ENCODE assay signal across 8 cellular contexts in genomic region chr1:234978397-234979291, GRCh38.
DNase-seq lines count a peak whose midpoint lies in the region; ATAC-seq, FAIRE-seq and TF ChIP-seq lines count a peak whose summit lies in the region.

No MANE protein-coding gene starts in this region.

- no peak overlapping the region for H3K23ac ChIP-seq in mesendoderm (ENCODE audit: low read length)

- peaks cover 86% of the 10 kb centered on the region for H3K4me1 ChIP-seq in SJSA1 (replicated peaks)
- H3K4me1 ChIP-seq in K562 (replicated peaks in 1 of 2; ENCODE audit: control insufficient read depth in 2 of 2, insufficient read depth in 2 of 2, low read length in 2 of 2) = peaks cover 49 to 85% of the 10 kb centered on the region in 2 experiments
- H3K4me1 ChIP-seq in mesendoderm (ENCODE audit: control insufficient read depth, low read depth, low read length) = peaks cover 11% of the 10 kb centered on the region

- TF ChIP-seq CTCF in K562 (IDR thresholded peaks at IDR 0.05 in 2 of 3, conservative IDR thresholded peaks at IDR 0.05 in 1 of 3; ENCODE audit: insufficient read depth in 2 of 3, low read depth in 1 of 3, low read length in 3 of 3) = peak in 2 of 3 experiments; percentile 10 to 41; a peak in 3 of 6 replicates

- H3K9me3 ChIP-seq in SJSA1 (replicated peaks) (no peaks in the 10 kb centered on the region), K562 (replicated peaks; ENCODE audit: control insufficient read depth, insufficient read depth, low read depth, low read length) (no peaks in the 10 kb centered on the region)

- in situ Hi-C loops in K562 (cut with MboI) = no loop called here

- 0 out of 2 replicates have a peak overlapping the region, but pooled peaks have one; percentile 6 for H3K4me2 ChIP-seq in K562 (ENCODE audit: insufficient read depth, low read length)
- H3K4me2 ChIP-seq in mesendoderm (ENCODE audit: low read length) = no peak overlapping the region

- peak; percentile 81 for TF ChIP-seq EP300 in K562 (IDR thresholded peaks at IDR 0.05; ENCODE audit: low read length)

- no peak overlapping the region for H3K4ac ChIP-seq in mesendoderm (ENCODE audit: low read depth, low read length)

- peak; percentile 81 for DNase-seq in DMS 273 (lab: John Stamatoyannopoulos, UW; ENCODE audit: unreplicated experiment)
- peak in 1 of 2 experiments; percentile 70 for DNase-seq in SJSA1 (ENCODE audit: low read depth in 1 of 2, low spot score in 2 of 2)
- peak; percentile 60 to 84 (median 78) for DNase-seq in K562 (ENCODE audit: extremely low read depth in 1 of 4, low spot score in 3 of 4)
- peak; percentile 67 for DNase-seq in left kidney (ENCODE audit: low read depth, low spot score)
- DNase-seq in stimulated activated CD4-positive, alpha-beta T cell treated with anti-CD3 and anti-CD28 coated beads, TNF-alpha, amount 100 ng/mL, for 24 hours (ENCODE audit: low read depth in 3 of 3) = peak in 2 of 3 experiments; percentile 34 to 41
- no peak for DNase-seq in mesendoderm

- H4K20me1 ChIP-seq in K562 (replicated peaks; ENCODE audit: control insufficient read depth, insufficient read depth, low read length) = no peaks in the 10 kb centered on the region

- H3K4me3 ChIP-seq in SJSA1 = no peak overlapping the region
- H3K4me3 ChIP-seq in K562 = no peak overlapping the region
- no peak overlapping the region for H3K4me3 ChIP-seq in mesendoderm (ENCODE audit: low read length)

- H2AFZ ChIP-seq in K562 (ENCODE audit: low read depth, low read length) = no peak overlapping the region

- H4K8ac ChIP-seq in mesendoderm (ENCODE audit: low read depth, low read length) = no peak overlapping the region

- no TSS peak for BruUV-seq in K562 (replicated peaks; lab: Mats Ljungman, UMichigan)

- TF ChIP-seq RAD21 in K562 (CRISPR knock-in tag; conservative IDR thresholded peaks at IDR 0.05 in 1 of 2, IDR thresholded peaks at IDR 0.05 in 1 of 2) = peak; percentile 39 to 57

- H3K27me3 ChIP-seq in SJSA1 (replicated peaks) = no peaks in the 10 kb centered on the region
- no peaks in the 10 kb centered on the region for H3K27me3 ChIP-seq in K562 (ENCODE audit: control insufficient read depth in 2 of 2, insufficient read depth in 2 of 2, low read length in 2 of 2)
- no peaks in the 10 kb centered on the region for H3K27me3 ChIP-seq in mesendoderm (ENCODE audit: insufficient read depth, low read length, poor library complexity)

- H3K56ac ChIP-seq in mesendoderm (ENCODE audit: low read length) = no peak overlapping the region

- CTCF ChIA-PET in K562 (lab: Yijun Ruan, JAX; ENCODE audit: low intra/inter-chr PET ratio) = no interaction called here

- 43% methylated on average over 14 of the region's 14 CpGs for WGBS in K562 (ENCODE audit: insufficient coverage, low coverage, missing lambda C conversion rate)
- no CpG with 5 or more reads among the region's 14 CpGs for WGBS in mesendoderm (ENCODE audit: extremely low coverage, insufficient coverage, low lambda C conversion rate)

- no peak overlapping the region for H2AK5ac ChIP-seq in mesendoderm (ENCODE audit: low read length)

- no peak for TF ChIP-seq POLR2A in K562 (conservative IDR thresholded peaks at IDR 0.05)

- no peaks in the 10 kb centered on the region for H3K79me1 ChIP-seq in mesendoderm (ENCODE audit: low read length)

- peak overlapping the region in 1 of 2 experiments; percentile 33; a peak in 1 of 4 replicates for H3K9ac ChIP-seq in K562 (ENCODE audit: insufficient read depth in 1 of 2, low read depth in 2 of 2, low read length in 2 of 2)
- no peak overlapping the region for H3K9ac ChIP-seq in mesendoderm (ENCODE audit: low read length)

- FAIRE-seq in K562 (lab: Jason Lieb, UNC) = peak; percentile 67

- H3K9me1 ChIP-seq in K562 (ENCODE audit: control insufficient read depth, insufficient read depth, low read length) = no peaks in the 10 kb centered on the region

- intact Hi-C loops in K562 (cut with micrococcal nuclease) = loop anchor here (5.0 kb wide), 3 partner anchors 104 to 481 kb away; no protein-coding TSS in a partner anchor

- H3K27ac ChIP-seq in SJSA1 (peak overlapping the region; percentile 92), K562 (ENCODE audit: extremely low read depth, low read depth, low read length) (peak overlapping the region; percentile 2; the same call in 1 of the 3 replicates), mesendoderm (ENCODE audit: low read depth, low read length) (no peak overlapping the region)

- POLR2A ChIA-PET in K562 (lab: Yijun Ruan, JAX) = interaction anchor here (0.6 to 1.5 kb wide), 5 partner anchors 9 to 366 kb away, joined by 3 to 7 read pairs (median 3); no protein-coding TSS in a partner anchor

- no peak overlapping the region for H4K5ac ChIP-seq in mesendoderm (ENCODE audit: low read length)

- no peak overlapping the region for H2BK120ac ChIP-seq in mesendoderm (ENCODE audit: low read depth, low read length)

- no peak overlapping the region for H3K18ac ChIP-seq in mesendoderm (ENCODE audit: low read length)

- no peak overlapping the region for H2BK5ac ChIP-seq in mesendoderm (ENCODE audit: low read length)

- peak; percentile 76 for ATAC-seq in GM19397 (IDR thresholded peaks at IDR 0.05; ENCODE audit: unreplicated experiment)
- ATAC-seq in HG03460 (IDR thresholded peaks at IDR 0.05; ENCODE audit: unreplicated experiment) = peak; percentile 65
- peak; percentile 16 for ATAC-seq in K562

- no peaks in the 10 kb centered on the region for H3K36me3 ChIP-seq in SJSA1
- no peaks in the 10 kb centered on the region for H3K36me3 ChIP-seq in K562 (ENCODE audit: control insufficient read depth, insufficient read depth, low read length)
- no peaks in the 10 kb centered on the region for H3K36me3 ChIP-seq in mesendoderm (ENCODE audit: control insufficient read depth, insufficient read depth, low read length)

- no peak overlapping the region for H2BK15ac ChIP-seq in mesendoderm (replicated peaks; ENCODE audit: low read depth)

- no peaks in the 10 kb centered on the region for H3K79me2 ChIP-seq in K562 (ENCODE audit: control insufficient read depth, insufficient read depth, low read length)
- no peaks in the 10 kb centered on the region for H3K79me2 ChIP-seq in mesendoderm (ENCODE audit: control insufficient read depth, insufficient read depth, low read length)

TF ChIP-seq in K562, 482 proteins besides CTCF, POLR2A, EP300 and RAD21 (continues in another document):
- TF ChIP-seq MCM2 (IDR thresholded peaks at IDR 0.05; ENCODE audit: low read depth) = no peak
- TF ChIP-seq, protein P1, sequence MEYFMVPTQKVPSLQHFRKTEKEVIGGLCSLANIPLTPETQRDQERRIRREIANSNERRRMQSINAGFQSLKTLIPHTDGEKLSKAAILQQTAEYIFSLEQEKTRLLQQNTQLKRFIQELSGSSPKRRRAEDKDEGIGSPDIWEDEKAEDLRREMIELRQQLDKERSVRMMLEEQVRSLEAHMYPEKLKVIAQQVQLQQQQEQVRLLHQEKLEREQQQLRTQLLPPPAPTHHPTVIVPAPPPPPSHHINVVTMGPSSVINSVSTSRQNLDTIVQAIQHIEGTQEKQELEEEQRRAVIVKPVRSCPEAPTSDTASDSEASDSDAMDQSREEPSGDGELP (CRISPR knock-in tag; IDR thresholded peaks at IDR 0.05; ENCODE audit: borderline replicate concordance) = peak; percentile 99
- 0 out of 2 replicates have a peak, but pooled peaks have one; percentile 30 for TF ChIP-seq ZBTB12 (CRISPR knock-in tag; IDR thresholded peaks at IDR 0.05)
- 0 out of 2 replicates have a peak, but pooled peaks have one; percentile 45 for TF ChIP-seq GABPB1 (CRISPR knock-in tag; IDR thresholded peaks at IDR 0.05)
- TF ChIP-seq FOXP1 (CRISPR knock-in tag; IDR thresholded peaks at IDR 0.05) = no peak
- TF ChIP-seq STAT5B (CRISPR knock-in tag; IDR thresholded peaks at IDR 0.05) = no peak
- TF ChIP-seq TCF7L2 (IDR thresholded peaks at IDR 0.05; ENCODE audit: low read depth, low read length) = 0 out of 2 replicates have a peak, but pooled peaks have one; percentile 25
- peak; percentile 89 for TF ChIP-seq ZBTB33 (CRISPR knock-in tag; IDR thresholded peaks at IDR 0.05)
- TF ChIP-seq MTA2 (IDR thresholded peaks at IDR 0.05; ENCODE audit: low read depth) = peak; percentile 81
- TF ChIP-seq PML (IDR thresholded peaks at IDR 0.05; ENCODE audit: low read length) = peak; percentile 84; the same call in 1 of the 2 replicates
- TF ChIP-seq FOXA1 (IDR thresholded peaks at IDR 0.05; ENCODE audit: borderline replicate concordance) = peak; percentile 80; the same call in 1 of the 2 replicates
- TF ChIP-seq ZFP30 (CRISPR knock-in tag; IDR thresholded peaks at IDR 0.05; ENCODE audit: borderline replicate concordance) = no peak
- peak; percentile 91 for TF ChIP-seq TEAD4 (IDR thresholded peaks at IDR 0.05; ENCODE audit: low read length)
- TF ChIP-seq TEAD4 (CRISPR knock-in tag; IDR thresholded peaks at IDR 0.05; ENCODE audit: borderline replicate concordance) = no peak

Comparison
In these comparisons a context has a peak if more than half of its experiments do, and no peak if none do; other contexts are left out.
1. ATAC-seq: peak in every context shown above with its lines; median percentile 76 in GM19397; 65 in HG03460; 16 in K562.